In the genomic region with DNA sequence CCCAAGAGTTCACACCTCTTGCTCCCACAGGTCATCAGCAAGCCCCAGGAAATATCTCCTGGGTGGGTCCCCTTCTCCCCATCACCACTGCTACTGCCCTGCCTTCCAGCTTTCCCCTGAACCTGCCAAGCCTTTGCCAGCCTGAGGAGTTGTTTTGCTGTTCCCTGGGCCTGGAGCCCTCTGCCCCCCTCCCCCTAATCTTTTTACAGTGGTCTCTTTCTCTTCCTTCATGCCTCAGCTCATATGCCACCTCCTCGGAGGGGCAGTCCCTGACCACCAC, we compare ENCODE assay signal across 1 cellular context.
TF ChIP-seq lines count a peak whose summit lies in the region.

No MANE protein-coding gene starts in this region.

TF ChIP-seq in H1, 55 proteins besides CTCF, POLR2A, EP300 and RAD21:
- TF ChIP-seq, protein P1, sequence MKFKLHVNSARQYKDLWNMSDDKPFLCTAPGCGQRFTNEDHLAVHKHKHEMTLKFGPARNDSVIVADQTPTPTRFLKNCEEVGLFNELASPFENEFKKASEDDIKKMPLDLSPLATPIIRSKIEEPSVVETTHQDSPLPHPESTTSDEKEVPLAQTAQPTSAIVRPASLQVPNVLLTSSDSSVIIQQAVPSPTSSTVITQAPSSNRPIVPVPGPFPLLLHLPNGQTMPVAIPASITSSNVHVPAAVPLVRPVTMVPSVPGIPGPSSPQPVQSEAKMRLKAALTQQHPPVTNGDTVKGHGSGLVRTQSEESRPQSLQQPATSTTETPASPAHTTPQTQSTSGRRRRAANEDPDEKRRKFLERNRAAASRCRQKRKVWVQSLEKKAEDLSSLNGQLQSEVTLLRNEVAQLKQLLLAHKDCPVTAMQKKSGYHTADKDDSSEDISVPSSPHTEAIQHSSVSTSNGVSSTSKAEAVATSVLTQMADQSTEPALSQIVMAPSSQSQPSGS (IDR thresholded peaks at IDR 0.05; ENCODE audit: low read length) = no peak
- no peak for TF ChIP-seq TCF12 (IDR thresholded peaks at IDR 0.05; ENCODE audit: low read depth, low read length)
- no peak for TF ChIP-seq TAF7 (optimal IDR thresholded peaks at IDR 0.05; ENCODE audit: borderline replicate concordance, low read depth, low read length)
- no peak for TF ChIP-seq YY1 (IDR thresholded peaks at IDR 0.05; ENCODE audit: low read depth, low read length)
- no peak for TF ChIP-seq NANOG (IDR thresholded peaks at IDR 0.05; ENCODE audit: insufficient read depth, low read depth, low read length, poor library complexity, severe bottlenecking)
- no peak for TF ChIP-seq KDM1A (IDR thresholded peaks at IDR 0.05; ENCODE audit: borderline replicate concordance, low read length)
- TF ChIP-seq SP2 (IDR thresholded peaks at IDR 0.05; ENCODE audit: low read length) = no peak
- TF ChIP-seq, protein P2, sequence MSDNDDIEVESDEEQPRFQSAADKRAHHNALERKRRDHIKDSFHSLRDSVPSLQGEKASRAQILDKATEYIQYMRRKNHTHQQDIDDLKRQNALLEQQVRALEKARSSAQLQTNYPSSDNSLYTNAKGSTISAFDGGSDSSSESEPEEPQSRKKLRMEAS (IDR thresholded peaks at IDR 0.05) = no peak
- TF ChIP-seq JUND (IDR thresholded peaks at IDR 0.05; ENCODE audit: low read length) = no peak
- TF ChIP-seq TBP (IDR thresholded peaks at IDR 0.05; ENCODE audit: low read depth, low read length) = no peak
- no peak for TF ChIP-seq RXRA (IDR thresholded peaks at IDR 0.05; ENCODE audit: insufficient read depth, low read depth, low read length)
- TF ChIP-seq, protein P3, sequence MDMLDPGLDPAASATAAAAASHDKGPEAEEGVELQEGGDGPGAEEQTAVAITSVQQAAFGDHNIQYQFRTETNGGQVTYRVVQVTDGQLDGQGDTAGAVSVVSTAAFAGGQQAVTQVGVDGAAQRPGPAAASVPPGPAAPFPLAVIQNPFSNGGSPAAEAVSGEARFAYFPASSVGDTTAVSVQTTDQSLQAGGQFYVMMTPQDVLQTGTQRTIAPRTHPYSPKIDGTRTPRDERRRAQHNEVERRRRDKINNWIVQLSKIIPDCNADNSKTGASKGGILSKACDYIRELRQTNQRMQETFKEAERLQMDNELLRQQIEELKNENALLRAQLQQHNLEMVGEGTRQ (IDR thresholded peaks at IDR 0.05; ENCODE audit: low read length) = no peak
- no peak for TF ChIP-seq JUN (IDR thresholded peaks at IDR 0.05; ENCODE audit: low read depth, low read length)
- no peak for TF ChIP-seq CBX5 (IDR thresholded peaks at IDR 0.05; ENCODE audit: low read depth, low read length)
- no peak for TF ChIP-seq HDAC2 (IDR thresholded peaks at IDR 0.05; ENCODE audit: borderline replicate concordance in 1 of 2, low read depth in 2 of 2, low read length in 2 of 2)
- no peak for TF ChIP-seq SUZ12 (IDR thresholded peaks at IDR 0.05; ENCODE audit: low read length)
- TF ChIP-seq CBX8 (IDR thresholded peaks at IDR 0.05; ENCODE audit: borderline replicate concordance, low read depth, low read length) = no peak
